Comparison of ENCODE assay signal across 8 cellular contexts in genomic region chr10:119253433-119254174, GRCh38. TPM values are rescaled to one million over a fixed set of nuclear protein-coding genes. Genes with fewer than 3 reads are reported as not detected.
DNase-seq lines count a peak whose midpoint lies in the region; ATAC-seq, FAIRE-seq and TF ChIP-seq lines count a peak whose summit lies in the region.

No MANE protein-coding gene starts in this region.

- peak overlapping the region; percentile 100 for H3K27ac Mint-ChIP-seq in astrocyte (ENCODE audit: unreplicated experiment)

- WGBS in A549 (ENCODE audit: missing lambda C conversion rate): 5% methylated on average over 13 of the region's 16 CpGs

- FAIRE-seq in A549 (lab: Jason Lieb, UNC): no peak
- FAIRE-seq in astrocyte (lab: Jason Lieb, UNC): peak; percentile 50

- no peaks in the 10 kb centered on the region for H4K20me1 ChIP-seq in astrocyte (ENCODE audit: insufficient read depth, low read length)

- H3K27me3 Mint-ChIP-seq in astrocyte (ENCODE audit: low read depth, unreplicated experiment): no peaks in the 10 kb centered on the region

- POLR2A ChIA-PET in A549 (lab: Yijun Ruan, JAX): interaction anchor here (0.9 to 1.3 kb wide), 4 partner anchors 17 to 63 kb away, joined by 6 to 9 read pairs (median 7); partner anchors contain the start of gene GRK5

- CTCF ChIA-PET in A549 (lab: Yijun Ruan, JAX): interaction anchor here (0.5 to 20.8 kb wide), 8 partner anchors 10 to 192 kb away, joined by 3 to 186 read pairs (median 4); partner anchors contain the start of gene GRK5

- no peaks in the 10 kb centered on the region for H3K36me3 ChIP-seq in astrocyte (ENCODE audit: insufficient read depth, low read length)

- no peaks in the 10 kb centered on the region for H3K27me3 ChIP-seq in astrocyte (ENCODE audit: insufficient read depth, low read length)

- H3K4me1 ChIP-seq in A549 (peaks cover 60% of the 10 kb centered on the region), astrocyte (ENCODE audit: insufficient read depth, low read length) (peaks cover 57% of the 10 kb centered on the region)

- H3K79me2 ChIP-seq in astrocyte (ENCODE audit: insufficient read depth, low read length): peaks cover 36% of the 10 kb centered on the region

- peak overlapping the region; percentile 93 to 95 for H3K27ac ChIP-seq in A549
- H3K27ac ChIP-seq in astrocyte (ENCODE audit: low read depth, low read length): peak overlapping the region; percentile 94

- peak overlapping the region; percentile 80 for H3K4me3 Mint-ChIP-seq in astrocyte (ENCODE audit: unreplicated experiment)

- H3K9me3 ChIP-seq in A549 (peaks cover 4% of the 10 kb centered on the region; the same call in 1 of the 3 replicates), astrocyte (ENCODE audit: insufficient read depth, low read depth, low read length) (no peaks in the 10 kb centered on the region)

- TF ChIP-seq CTCF in A549 (IDR thresholded peaks at IDR 0.05) (no peak), astrocyte (IDR thresholded peaks at IDR 0.05; ENCODE audit: insufficient read depth, low read depth, low read length) (no peak)

- H3K4me2 ChIP-seq in A549: peak overlapping the region; percentile 83
- peak overlapping the region; percentile 76 for H3K4me2 ChIP-seq in astrocyte (ENCODE audit: low read length)

- H3K9ac ChIP-seq in astrocyte (ENCODE audit: low read length): peak overlapping the region; percentile 85

- DNase-seq in A549 (ENCODE audit: low read depth in 1 of 2, low spot score in 1 of 2) (peak; percentile 82 to 86), HuH-7 (ENCODE audit: low spot score) (peak; percentile 73), astrocyte (ENCODE audit: low read depth) (peak; percentile 95), islet precursor cell (peak; percentile 97), smooth muscle cell of the brain vasculature (ENCODE audit: low read depth, low spot score) (peak; percentile 90), NCI-H510A (lab: John Stamatoyannopoulos, UW) (no peak), KG1 (lab: John Stamatoyannopoulos, UW) (no peak)

- TF ChIP-seq POLR2A in A549 (IDR thresholded peaks at IDR 0.05; ENCODE audit: low read length): no peak

- peaks cover 41% of the 10 kb centered on the region for H3K4me1 Mint-ChIP-seq in astrocyte (ENCODE audit: low read depth, unreplicated experiment)

- TF ChIP-seq EP300 in A549 (IDR thresholded peaks at IDR 0.05): peak in 1 of 2 experiments; percentile 40; a peak in 1 of 5 replicates

- H3K36me3 Mint-ChIP-seq in astrocyte (ENCODE audit: low read depth, unreplicated experiment): peaks cover 2% of the 10 kb centered on the region

- ATAC-seq in A549 (peak; percentile 80 to 90), GM21447 (IDR thresholded peaks at IDR 0.05; ENCODE audit: unreplicated experiment) (no peak)

- H3K9me3 Mint-ChIP-seq in astrocyte (ENCODE audit: unreplicated experiment): no peaks in the 10 kb centered on the region

- H3K4me3 ChIP-seq in A549: peak overlapping the region; percentile 13; the same call in 1 of the 3 replicates
- H3K4me3 ChIP-seq in astrocyte (ENCODE audit: insufficient read depth, low read depth, low read length): peak overlapping the region; percentile 22

- H2AFZ ChIP-seq in astrocyte (ENCODE audit: low read depth, low read length): no peak overlapping the region

- TF ChIP-seq RAD21 in A549 (conservative IDR thresholded peaks at IDR 0.05 in 1 of 2, IDR thresholded peaks at IDR 0.05 in 1 of 2): peak; percentile 5 to 35; a peak in 3 of 5 replicates

TF ChIP-seq in A549, 52 proteins besides CTCF, POLR2A, EP300 and RAD21:
- TF ChIP-seq FOSL2 (IDR thresholded peaks at IDR 0.05) (no peak; the same call in 1 of the 2 replicates), FOSL2 (CRISPR knock-in tag; IDR thresholded peaks at IDR 0.05) (peak; percentile 61), CEBPB (IDR thresholded peaks at IDR 0.05) (0 out of 4 replicates have a peak, but pooled peaks of 1 of the 2 experiments have one; percentile 46), JUN (IDR thresholded peaks at IDR 0.05) (peak in 1 of 2 experiments; percentile 69; a peak in 2 of 5 replicates), SMC3 (IDR thresholded peaks at IDR 0.05) (no peak; the same call in 1 of the 3 replicates), GATA3 (IDR thresholded peaks at IDR 0.05; ENCODE audit: borderline replicate concordance) (peak; percentile 58; the same call in 1 of the 2 replicates), JUNB (IDR thresholded peaks at IDR 0.05) (peak; percentile 50; the same call in 1 of the 2 replicates), POLR2AphosphoS2 (conservative IDR thresholded peaks at IDR 0.05; ENCODE audit: low read length) (no peak)
- TF ChIP-seq, protein P1, sequence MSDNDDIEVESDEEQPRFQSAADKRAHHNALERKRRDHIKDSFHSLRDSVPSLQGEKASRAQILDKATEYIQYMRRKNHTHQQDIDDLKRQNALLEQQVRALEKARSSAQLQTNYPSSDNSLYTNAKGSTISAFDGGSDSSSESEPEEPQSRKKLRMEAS (IDR thresholded peaks at IDR 0.05): peak; percentile 80; the same call in 1 of the 2 replicates
- TF ChIP-seq, protein P2, sequence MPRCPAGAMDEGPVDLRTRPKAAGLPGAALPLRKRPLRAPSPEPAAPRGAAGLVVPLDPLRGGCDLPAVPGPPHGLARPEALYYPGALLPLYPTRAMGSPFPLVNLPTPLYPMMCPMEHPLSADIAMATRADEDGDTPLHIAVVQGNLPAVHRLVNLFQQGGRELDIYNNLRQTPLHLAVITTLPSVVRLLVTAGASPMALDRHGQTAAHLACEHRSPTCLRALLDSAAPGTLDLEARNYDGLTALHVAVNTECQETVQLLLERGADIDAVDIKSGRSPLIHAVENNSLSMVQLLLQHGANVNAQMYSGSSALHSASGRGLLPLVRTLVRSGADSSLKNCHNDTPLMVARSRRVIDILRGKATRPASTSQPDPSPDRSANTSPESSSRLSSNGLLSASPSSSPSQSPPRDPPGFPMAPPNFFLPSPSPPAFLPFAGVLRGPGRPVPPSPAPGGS (IDR thresholded peaks at IDR 0.05): 0 out of 3 replicates have a peak, but pooled peaks have one; percentile 16
TF ChIP-seq in A549: peak in this region for 7.

RNA-seq across cellular contexts. Expression of gene GRK5, which starts 46.2 kb away (rescaled TPM):
- polyA plus RNA-seq in A549 (2011; rRNA removed) (5.0 and 5.4 TPM in 2 replicates), A549 (2017; fragmentation: RNase III; extraction: RNeasy Plus Mini Kit Qiagen cat#74134 plus additional on column Dnase treatment) (7.7 to 7.9 TPM (median 7.8 TPM) in 3 replicates)
- polyA plus RNA-seq in A549 (2012; cell fraction: cytosol; rRNA removed): 5.7 and 6.3 TPM in 2 replicates
- 4.3 and 6.0 TPM in 2 replicates for polyA plus RNA-seq in A549 (2012; cell fraction: nucleus; rRNA removed)
- polyA minus RNA-seq in A549 (2011; rRNA and poly(A)+ RNA removed): 3.8 and 5.5 TPM in 2 replicates
- total RNA-seq in astrocyte: 6.8 and 8.5 TPM in 2 replicates

Comparison
In these comparisons a context has a peak if more than half of its experiments do, and no peak if none do; other contexts are left out.
1. DNase-seq: peak in A549 (2 of 2), HuH-7 (single experiment), astrocyte (single experiment), islet precursor cell (single experiment) and smooth muscle cell of the brain vasculature (single experiment); none in NCI-H510A (single experiment) and KG1 (single experiment).